ENCODE assay signal across 13 cellular contexts in genomic region chr17:78891406-78892061, GRCh38. TPM values are rescaled to one million over a fixed set of nuclear protein-coding genes. Genes with fewer than 3 reads are reported as not detected.
DNase-seq lines count a peak whose midpoint lies in the region; ATAC-seq and TF ChIP-seq lines count a peak whose summit lies in the region.
"Had no signal": no experiment of that assay in that cellular context is flagged by ENCODE, and none has a peak within 500 bp of the region (broad histone marks: within the 10 kb centered on the region; RNA-seq: fewer than 3 reads in every experiment).

No MANE protein-coding gene starts in this region.

- peaks cover 0 to 23% (median 0%) of the 10 kb centered on the region in 11 experiments; a peak in 10 of 22 replicates for H3K36me3 ChIP-seq in BLaER1 treated with 17β-estradiol and CSF1 and Interleukin-3, amounts not matched to agents 10 nM and 100 nM
- H3K36me3 ChIP-seq: SJCRH30 had no signal

- H3K27me3 ChIP-seq in BLaER1 treated with 17β-estradiol and CSF1 and Interleukin-3, amounts not matched to agents 10 nM and 100 nM: no peaks in the 10 kb centered on the region
- H3K27me3 ChIP-seq: SJCRH30 had no signal

- H3K9me3 ChIP-seq in BLaER1 treated with 17β-estradiol and CSF1 and Interleukin-3, amounts not matched to agents 10 nM and 100 nM (replicated peaks in 1 of 11): no peaks in the 10 kb centered on the region
- H3K9me3 ChIP-seq: SJCRH30 had no signal

- no peak overlapping the region; the same call in 1 of the 2 replicates for H3K4me3 Mint-ChIP-seq in HFFc6
- H3K4me3 Mint-ChIP-seq in effector memory CD8-positive, alpha-beta T cell: no peak overlapping the region
- no peak overlapping the region for H3K4me3 Mint-ChIP-seq in osteocyte (ENCODE audit: unreplicated experiment)

- H3K4me2 ChIP-seq in BLaER1 treated with 17β-estradiol and CSF1 and Interleukin-3, amounts not matched to agents 10 nM and 100 nM: peak overlapping the region; percentile 77 to 98 (median 89)

- H3K36me3 Mint-ChIP-seq in HFFc6 (ENCODE audit: low read depth): peaks cover 31% of the 10 kb centered on the region
- no peaks in the 10 kb centered on the region for H3K36me3 Mint-ChIP-seq in effector memory CD8-positive, alpha-beta T cell (ENCODE audit: insufficient read depth)
- H3K36me3 Mint-ChIP-seq in osteocyte (ENCODE audit: unreplicated experiment): peaks cover 29% of the 10 kb centered on the region

- no peak for TF ChIP-seq CTCF in HFFc6 (IDR thresholded peaks at IDR 0.05)
- no peak for TF ChIP-seq CTCF in osteocyte (IDR thresholded peaks at IDR 0.05)

- H3K4me1 Mint-ChIP-seq in HFFc6 (ENCODE audit: low read depth) (peaks cover 25% of the 10 kb centered on the region), osteocyte (ENCODE audit: unreplicated experiment) (peaks cover 58% of the 10 kb centered on the region)
- peaks cover 1 to 11% of the 10 kb centered on the region in 2 donors for H3K4me1 Mint-ChIP-seq in effector memory CD8-positive, alpha-beta T cell (ENCODE audit: low read depth in 2 of 2)

- peak overlapping the region in 4 of 10 experiments; percentile 4 to 11 (median 8); a peak in 3 of 20 replicates for H3K4me3 ChIP-seq in BLaER1 treated with 17β-estradiol and CSF1 and Interleukin-3, amounts not matched to agents 10 nM and 100 nM
- H3K4me3 ChIP-seq: SJCRH30 had no signal

- DNase-seq in HFFc6: no peak
- DNase-seq in effector memory CD8-positive, alpha-beta T cell: no peak
- no peak for DNase-seq in osteocyte (ENCODE audit: extremely low spot score, unreplicated experiment)
- DNase-seq in NAMALWA (ENCODE audit: low spot score): no peak
- DNase-seq: activated gamma-delta T cell treated with Interleukin-2 at 50 U/mL for 16 hours, cerebellar nuclear complex, NCI-H526, SJCRH30 had no signal

- no peak for ATAC-seq in effector memory CD8-positive, alpha-beta T cell (replicated peaks)
- ATAC-seq in GM21528 (IDR thresholded peaks at IDR 0.05; ENCODE audit: low FRiP score, unreplicated experiment): no peak
- ATAC-seq in HG03521 (IDR thresholded peaks at IDR 0.05; ENCODE audit: unreplicated experiment): no peak
- no peak for ATAC-seq in HG03342 (IDR thresholded peaks at IDR 0.05; ENCODE audit: unreplicated experiment)
- ATAC-seq: activated CD4-positive, CD25-positive, alpha-beta regulatory T cell treated with anti-CD3 and anti-CD28 coated beads, Interleukin-2, amount 50 U/mL, for 24 hours had no signal

- peak overlapping the region; percentile 29; the same call in 1 of the 2 replicates for H3K27ac Mint-ChIP-seq in HFFc6
- peak overlapping the region; percentile 39 to 67 for H3K27ac Mint-ChIP-seq in effector memory CD8-positive, alpha-beta T cell
- H3K27ac Mint-ChIP-seq in osteocyte (ENCODE audit: unreplicated experiment): peak overlapping the region; percentile 29

- peak overlapping the region; percentile 81 to 94 (median 86) for H3K27ac ChIP-seq in BLaER1 treated with 17β-estradiol and CSF1 and Interleukin-3, amounts not matched to agents 10 nM and 100 nM
- H3K27ac ChIP-seq: SJCRH30 had no signal

- peaks cover 98 to 100% (median 99%) of the 10 kb centered on the region in 10 experiments for H3K4me1 ChIP-seq in BLaER1 treated with 17β-estradiol and CSF1 and Interleukin-3, amounts not matched to agents 10 nM and 100 nM

- H3K9ac ChIP-seq in BLaER1 treated with 17β-estradiol and CSF1 and Interleukin-3, amounts not matched to agents 10 nM and 100 nM: peak overlapping the region; percentile 67 to 81 (median 74)

- peaks cover 8% of the 10 kb centered on the region for H3K27me3 Mint-ChIP-seq in HFFc6 (ENCODE audit: insufficient read depth)
- H3K27me3 Mint-ChIP-seq in effector memory CD8-positive, alpha-beta T cell: peaks cover 27 to 34% of the 10 kb centered on the region in 2 donors
- no peaks in the 10 kb centered on the region for H3K27me3 Mint-ChIP-seq in osteocyte (ENCODE audit: unreplicated experiment)

- H3K9me3 Mint-ChIP-seq in HFFc6 (no peaks in the 10 kb centered on the region), osteocyte (ENCODE audit: unreplicated experiment) (no peaks in the 10 kb centered on the region)
- no peaks in the 10 kb centered on the region for H3K9me3 Mint-ChIP-seq in effector memory CD8-positive, alpha-beta T cell

- peaks cover 23 to 90% (median 45%) of the 10 kb centered on the region in 11 experiments for H4K20me1 ChIP-seq in BLaER1 treated with 17β-estradiol and CSF1 and Interleukin-3, amounts not matched to agents 10 nM and 100 nM

RNA-seq across cellular contexts. Expression of gene CEP295NL, which starts 11.5 kb away (rescaled TPM):
- total RNA-seq in HFFc6 (2021; fragmentation: NEBNext Ultra II Directional; extraction: Animal tissue kit (Norgen Biotek cat#: 25700)): 1 to 10 TPM in 4 of 6 experiments, under 1 TPM in 2; 0.85 to 2.7 (median 1.6) TPM
- total RNA-seq in osteocyte: 7.3 and 9.2 TPM in 2 replicates

RNA-seq across cellular contexts. Expression of gene TIMP2, which starts 33.7 kb away (rescaled TPM):
- total RNA-seq in HFFc6 (2021; fragmentation: NEBNext Ultra II Directional; extraction: Animal tissue kit (Norgen Biotek cat#: 25700)): 100 to 1,000 TPM; 547 to 705 (median 601) TPM
- 1,096 and 1,211 TPM in 2 replicates for total RNA-seq in osteocyte

RNA-seq across cellular contexts. Expression of gene USP36, which starts 50.9 kb away (rescaled TPM):
- total RNA-seq in HFFc6 (2021; fragmentation: NEBNext Ultra II Directional; extraction: Animal tissue kit (Norgen Biotek cat#: 25700)): 10 to 100 TPM; 43.6 to 50.3 (median 46.2) TPM
- 56.2 and 66.7 TPM in 2 replicates for total RNA-seq in osteocyte
